In genomic region chr7:22765609-22766008, GRCh38 we compare ENCODE assay signal across 14 cellular contexts.
DNase-seq lines count a peak whose midpoint lies in the region; ATAC-seq and TF ChIP-seq lines count a peak whose summit lies in the region.
"Had no signal": no experiment of that assay in that cellular context is flagged by ENCODE, and none has a peak within 500 bp of the region (broad histone marks: within the 10 kb centered on the region; RNA-seq: fewer than 3 reads in every experiment).

No MANE protein-coding gene starts in this region.

- TF ChIP-seq CTCF in GM06990 (IDR thresholded peaks at IDR 0.05; ENCODE audit: insufficient read depth, low read length, poor library complexity, severe bottlenecking): no peak

- no peaks in the 10 kb centered on the region for H3K36me3 ChIP-seq in GM06990 (ENCODE audit: control insufficient read depth, insufficient read depth, low read length)
- H3K36me3 ChIP-seq: stomach had no signal

- DNase-seq in GM06990 (ENCODE audit: extremely low read depth, insufficient read length) (peak; percentile 24), anterior cingulate cortex (lab: John Stamatoyannopoulos, UW) (no peak), SHP77 (lab: John Stamatoyannopoulos, UW) (no peak)
- no peak for DNase-seq in activated CD4-positive, CD25-positive, alpha-beta regulatory T cell treated with anti-CD3 and anti-CD28 coated beads, Interleukin-2, amount 50 U/mL, for 72 hours
- no peak for DNase-seq in activated CD4-positive, alpha-beta T cell treated with anti-CD3 and anti-CD28 coated beads for 48 hours
- DNase-seq: aorta, DMS153, NCI-H1417, PC-9, stomach, T1000 had no signal

- no peak overlapping the region for H3K4me3 ChIP-seq in GM06990 (replicated peaks; ENCODE audit: low read depth, low read length)
- H3K4me3 ChIP-seq: PC-9, stomach had no signal

- H3K27me3 ChIP-seq in GM06990 (replicated peaks; ENCODE audit: control insufficient read depth, insufficient read depth, low read length): no peaks in the 10 kb centered on the region

- ATAC-seq in GM19328 (IDR thresholded peaks at IDR 0.05; ENCODE audit: unreplicated experiment): peak; percentile 75
- peak; percentile 73 for ATAC-seq in HG02840 (IDR thresholded peaks at IDR 0.05; ENCODE audit: low FRiP score, unreplicated experiment)
- peak; percentile 82 for ATAC-seq in HG03558 (IDR thresholded peaks at IDR 0.05; ENCODE audit: extremely low read depth, unreplicated experiment)
